9 cellular contexts compared by ENCODE assay signal in the genomic region with DNA sequence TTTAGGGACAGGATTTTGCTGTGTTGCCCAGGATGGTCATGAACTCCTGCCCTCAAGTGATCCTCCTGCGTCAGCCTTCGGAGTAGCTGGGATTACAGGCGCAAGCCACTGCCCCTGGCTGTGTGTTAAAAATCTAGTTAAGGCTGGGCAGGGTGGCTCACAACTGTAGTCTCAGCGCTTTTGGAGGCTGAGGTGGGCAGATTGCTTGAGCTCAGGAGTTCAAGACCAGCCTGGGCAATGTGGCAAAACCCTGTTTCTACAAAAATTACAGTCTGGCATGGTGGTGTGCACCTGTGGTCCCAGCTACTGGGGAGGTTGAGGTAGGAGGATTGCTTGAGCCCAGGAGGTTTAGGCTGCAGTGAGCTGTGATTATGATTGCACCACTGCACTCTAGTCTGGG. TPM values are rescaled to one million over a fixed set of nuclear protein-coding genes. Genes with fewer than 3 reads are reported as not detected.
"Had no signal": no experiment of that assay in that cellular context is flagged by ENCODE, and none has a peak within 500 bp of the region (broad histone marks: within the 10 kb centered on the region; RNA-seq: fewer than 3 reads in every experiment).

No MANE protein-coding gene starts in this region.

- FAIRE-seq: HepG2 had no signal

- DNase-seq: GM23248, GOT3, H7, HFFc6, KBM-7 had no signal

- H3K27ac Mint-ChIP-seq: HFFc6 had no signal

- H3K9me3 Mint-ChIP-seq: HFFc6, IgD-negative memory B cell had no signal

- H3K27me3 Mint-ChIP-seq: IgD-negative memory B cell had no signal

- H3K27ac ChIP-seq: GM23248 had no signal

- ATAC-seq: HCT116, HepG2 had no signal

- H3K4me3 Mint-ChIP-seq: HFFc6, IgD-negative memory B cell had no signal

RNA-seq across cellular contexts. Expression of gene ARHGAP9, which starts 31.5 kb away (rescaled TPM):
- total RNA-seq: H4 had no signal
